25 cellular contexts compared by ENCODE assay signal in genomic region chr13:81990652-81991051, GRCh38.
"Had no signal": no experiment of that assay in that cellular context is flagged by ENCODE, and none has a peak within 500 bp of the region (broad histone marks: within the 10 kb centered on the region; RNA-seq: fewer than 3 reads in every experiment).

No MANE protein-coding gene starts in this region.

- H3K4me3 Mint-ChIP-seq: activated B cell treated with CpG ODN at 0.5 μM for 24 hours; activated CD4-positive, alpha-beta T cell treated with anti-CD3 and anti-CD28 coated beads for 36 hours; activated T-cell treated with anti-CD3 and anti-CD28 coated beads, Interleukin-2, amount 50 U/mL, for 24 hours; activated T-helper 17 cell treated with anti-CD3 and anti-CD28 coated beads, Interleukin-2, amount 50 U/mL, for 72 hours; natural killer cell had no signal

- H3K27me3 Mint-ChIP-seq: activated B cell treated with CpG ODN at 0.5 μM for 24 hours; activated CD4-positive, alpha-beta T cell treated with anti-CD3 and anti-CD28 coated beads for 36 hours; activated T-cell treated with anti-CD3 and anti-CD28 coated beads, Interleukin-2, amount 50 U/mL, for 24 hours; activated T-helper 17 cell treated with anti-CD3 and anti-CD28 coated beads, Interleukin-2, amount 50 U/mL, for 72 hours had no signal

- H3K36me3 ChIP-seq: ascending aorta, brain microvascular endothelial cell, tibial nerve had no signal

- DNase-seq: activated B cell treated with CpG ODN at 0.5 μM for 24 hours; activated CD4-positive, alpha-beta T cell treated with anti-CD3 and anti-CD28 coated beads for 36 hours; activated CD4-positive, alpha-beta T cell treated with anti-CD3 and anti-CD28 coated beads, Interleukin-2, amount 50 U/mL, for 4 hours; activated CD8-positive, alpha-beta memory T cell treated with anti-CD3 and anti-CD28 coated beads for 24 hours; activated CD8-positive, alpha-beta memory T cell treated with anti-CD3 and anti-CD28 coated beads, Interleukin-2, amount 50 U/mL, for 4 hours; activated T-cell treated with anti-CD3 and anti-CD28 coated beads, Interleukin-2, amount 50 U/mL, for 24 hours; brain microvascular endothelial cell; central memory CD4-positive, alpha-beta T cell; dermis blood vessel endothelial cell; effector CD8-positive, alpha-beta T cell; foreskin keratinocyte; left ventricle myocardium superior; mammary epithelial cell; midbrain; natural killer cell; right cardiac atrium; stimulated activated CD4-positive, alpha-beta T cell treated with anti-CD3 and anti-CD28 coated beads, Interleukin-12 subunit alpha, Interleukin-12 subunit beta, amount 100 ng/mL, for 4 hours; stimulated activated CD4-positive, alpha-beta T cell treated with anti-CD3 and anti-CD28 coated beads, Interleukin-4, amount 100 ng/mL, for 4 hours; stimulated activated naive CD8-positive, alpha-beta T cell treated with anti-CD3 and anti-CD28 coated beads, Interleukin-15, Interleukin-2, amounts not matched to agents 100 U/mL and 50 U/mL, for 24 hours; T-helper 9 cell had no signal

- H3K36me3 Mint-ChIP-seq: activated naive CD4-positive, alpha-beta T cell treated with anti-CD3 and anti-CD28 coated beads, Interleukin-2, amount 50 U/mL, for 72 hours had no signal

- H3K4me3 ChIP-seq: ascending aorta, tibial nerve had no signal

- H3K9ac ChIP-seq: parathyroid adenoma had no signal

- H3K27ac Mint-ChIP-seq: activated B cell treated with CpG ODN at 0.5 μM for 24 hours; activated CD4-positive, alpha-beta T cell treated with anti-CD3 and anti-CD28 coated beads for 36 hours; activated naive CD4-positive, alpha-beta T cell treated with anti-CD3 and anti-CD28 coated beads, Interleukin-2, amount 50 U/mL, for 72 hours; activated T-cell treated with anti-CD3 and anti-CD28 coated beads, Interleukin-2, amount 50 U/mL, for 24 hours; activated T-helper 17 cell treated with anti-CD3 and anti-CD28 coated beads, Interleukin-2, amount 50 U/mL, for 72 hours; natural killer cell had no signal

- H3K4me1 ChIP-seq: ascending aorta, foreskin keratinocyte, parathyroid adenoma, tibial nerve had no signal

- H3K27ac ChIP-seq: ascending aorta, brain microvascular endothelial cell, foreskin keratinocyte, parathyroid adenoma, tibial nerve had no signal

- H3K4me1 Mint-ChIP-seq: activated B cell treated with CpG ODN at 0.5 μM for 24 hours; activated CD4-positive, alpha-beta T cell treated with anti-CD3 and anti-CD28 coated beads for 36 hours; activated T-helper 17 cell treated with anti-CD3 and anti-CD28 coated beads, Interleukin-2, amount 50 U/mL, for 72 hours; natural killer cell had no signal

- H3K9me3 ChIP-seq: ascending aorta, tibial nerve had no signal

- H3K27me3 ChIP-seq: ascending aorta, brain microvascular endothelial cell, foreskin keratinocyte, tibial nerve had no signal
